In genomic region chr2:237774811-237775553, GRCh38 we compare ENCODE assay signal across 7 cellular contexts. TPM values are rescaled to one million over a fixed set of nuclear protein-coding genes. Genes with fewer than 3 reads are reported as not detected.
DNase-seq lines count a peak whose midpoint lies in the region; ATAC-seq, FAIRE-seq and TF ChIP-seq lines count a peak whose summit lies in the region.

No MANE protein-coding gene starts in this region.

- no peaks in the 10 kb centered on the region for H3K4me1 ChIP-seq in gastrocnemius medialis

- H3K27ac ChIP-seq in gastrocnemius medialis, result no peak overlapping the region

- FAIRE-seq in RCC 7860 (lab: Jason Lieb, UNC), result no peak

- no peaks in the 10 kb centered on the region for H3K9me3 ChIP-seq in gastrocnemius medialis

- no peak for TF ChIP-seq POLR2A in gastrocnemius medialis (IDR thresholded peaks at IDR 0.05)

- DNase-seq in GM12865 (ENCODE audit: low read depth), result peak; percentile 73
- DNase-seq in HT-29 (ENCODE audit: low spot score), result peak; percentile 78
- peak; percentile 43 for DNase-seq in RCC 7860 (ENCODE audit: low spot score)
- DNase-seq in activated naive CD4-positive, alpha-beta T cell treated with anti-CD3 and anti-CD28 coated beads, Interleukin-2, amount 50 U/mL, for 72 hours (ENCODE audit: low spot score in 2 of 2), result peak in 1 of 2 donors; percentile 53
- DNase-seq in left cardiac atrium, result no peak
- peak in 1 of 2 donors; percentile 37 for DNase-seq in gastrocnemius medialis
- no peak for DNase-seq in cerebellar nuclear complex (lab: John Stamatoyannopoulos, UW)

- in situ Hi-C loops in gastrocnemius medialis (cut with MboI; ENCODE audit: low sequenced_read_pairs in 4 of 4), result no loop called here

- H3K36me3 ChIP-seq in gastrocnemius medialis, result peaks cover 0 to 86% of the 10 kb centered on the region in 2 donors

- H3K27me3 ChIP-seq in gastrocnemius medialis, result no peaks in the 10 kb centered on the region

- no peaks in the 10 kb centered on the region for H3K9me3 Mint-ChIP-seq in activated naive CD4-positive, alpha-beta T cell treated with anti-CD3 and anti-CD28 coated beads, Interleukin-2, amount 50 U/mL, for 72 hours

- peaks cover 40 to 51% of the 10 kb centered on the region in 2 donors for H3K36me3 Mint-ChIP-seq in activated naive CD4-positive, alpha-beta T cell treated with anti-CD3 and anti-CD28 coated beads, Interleukin-2, amount 50 U/mL, for 72 hours

- intact Hi-C loops in left cardiac atrium (cut with DNase I), result no loop called here
- intact Hi-C loops in gastrocnemius medialis (cut with DNase I; ENCODE audit: low total_unique reads), result no loop called here

- no peak overlapping the region for H3K4me3 ChIP-seq in GM12865 (ENCODE audit: low read depth, low read length)
- no peak overlapping the region for H3K4me3 ChIP-seq in gastrocnemius medialis

- ATAC-seq in activated naive CD4-positive, alpha-beta T cell treated with anti-CD3 and anti-CD28 coated beads, Interleukin-2, amount 50 U/mL, for 72 hours, result peak; percentile 75 to 79
- ATAC-seq in left cardiac atrium (peak; percentile 70 to 73), gastrocnemius medialis (peak; percentile 64 to 81)

- H3K27ac Mint-ChIP-seq in activated naive CD4-positive, alpha-beta T cell treated with anti-CD3 and anti-CD28 coated beads, Interleukin-2, amount 50 U/mL, for 72 hours, result peak overlapping the region; percentile 72 to 81

- peak; percentile 56 for TF ChIP-seq CTCF in GM12865 (IDR thresholded peaks at IDR 0.05; ENCODE audit: insufficient read depth, low read depth, low read length, missing control alignments)
- peak; percentile 26 to 59 (median 48) for TF ChIP-seq CTCF in gastrocnemius medialis (IDR thresholded peaks at IDR 0.05 in 4 of 5, conservative IDR thresholded peaks at IDR 0.05 in 1 of 5)

RNA-seq across cellular contexts. Expression of gene RBM44, which starts 23.6 kb away (rescaled TPM):
- total RNA-seq in HT-29 (2014; rRNA removed; shearing (Covaris generic)), result 0.08 and 0.13 TPM in 2 replicates
- 1 to 10 TPM; 1.0 to 2.4 TPM for total RNA-seq in activated naive CD4-positive, alpha-beta T cell treated with anti-CD3 and anti-CD28 coated beads, Interleukin-2, amount 50 U/mL, for 72 hours
- total RNA-seq in left cardiac atrium (under 1 TPM; 0.38 to 0.47 TPM), gastrocnemius medialis (under 1 TPM; 0.07 to 0.51 (median 0.26) TPM)

Comparison
In these comparisons a context has a peak if more than half of its experiments do, and no peak if none do; other contexts are left out.
1. DNase-seq: peak in GM12865 (single experiment), HT-29 (single experiment) and RCC 7860 (single experiment); none in left cardiac atrium (single experiment) and cerebellar nuclear complex (0 of 2).
2. Peak in every context shown above with its lines, with median percentiles within 50 percentile points of each other: ATAC-seq.